Comparison of ENCODE assay signal across 8 cellular contexts in genomic region chr11:8683115-8683807, GRCh38. TPM values are rescaled to one million over a fixed set of nuclear protein-coding genes. Genes with fewer than 3 reads are reported as not detected.
DNase-seq lines count a peak whose midpoint lies in the region; ATAC-seq and TF ChIP-seq lines count a peak whose summit lies in the region.

No MANE protein-coding gene starts in this region.

- H3K27me3 ChIP-seq in mononuclear cell (ENCODE audit: insufficient read depth, low read length), result no peaks in the 10 kb centered on the region

- DNase-seq in NCI-H69 (lab: John Stamatoyannopoulos, UW) (peak; percentile 63), coronary artery (ENCODE audit: low spot score) (no peak)

- no peak for TF ChIP-seq POLR2A in GM18505 (IDR thresholded peaks at IDR 0.05; ENCODE audit: borderline replicate concordance, extremely low read depth, insufficient read depth, insufficient read length)

- peak; percentile 3 for ATAC-seq in GM19397 (IDR thresholded peaks at IDR 0.05; ENCODE audit: unreplicated experiment)
- ATAC-seq in GM21786 (IDR thresholded peaks at IDR 0.05; ENCODE audit: unreplicated experiment), result no peak
- ATAC-seq in HG03457 (IDR thresholded peaks at IDR 0.05; ENCODE audit: unreplicated experiment), result no peak
- ATAC-seq in GM18505 (IDR thresholded peaks at IDR 0.05; ENCODE audit: unreplicated experiment), result no peak

- H3K4me3 ChIP-seq in coronary artery (peak overlapping the region; percentile 80), mononuclear cell (ENCODE audit: low read length) (peak overlapping the region; percentile 95), urinary bladder (ENCODE audit: low read depth, low read length) (peak overlapping the region; percentile 92)

- 2% methylated on average over 27 of the region's 27 CpGs for WGBS in urinary bladder

- peak overlapping the region; percentile 95 to 98 for H3K27ac ChIP-seq in coronary artery
- peak overlapping the region; percentile 95 for H3K27ac ChIP-seq in urinary bladder (ENCODE audit: low read depth)

- no peaks in the 10 kb centered on the region for H3K9me3 ChIP-seq in mononuclear cell (ENCODE audit: low read depth, low read length)

- H3K4me1 ChIP-seq in mononuclear cell (ENCODE audit: insufficient read depth, low read length) (peaks cover 29% of the 10 kb centered on the region), urinary bladder (ENCODE audit: insufficient read depth) (no peaks in the 10 kb centered on the region)

- TF ChIP-seq CTCF in coronary artery (IDR thresholded peaks at IDR 0.05), result no peak

- no peaks in the 10 kb centered on the region for H3K36me3 ChIP-seq in urinary bladder (ENCODE audit: insufficient read depth)

RNA-seq across cellular contexts. Expression of gene RPL27A, which starts 0.7 kb away (rescaled TPM):
- total RNA-seq in mononuclear cell (1,583 TPM), urinary bladder (674 TPM)
- 2,792 TPM for polyA plus RNA-seq in urinary bladder

RNA-seq across cellular contexts. Expression of gene TRIM66, which starts 0.8 kb away (rescaled TPM):
- total RNA-seq in mononuclear cell, result 5.6 TPM
- total RNA-seq in urinary bladder, result 7.8 TPM
- polyA plus RNA-seq in urinary bladder, result 3.2 TPM
